Comparison of ENCODE assay signal across 1 cellular context in the genomic region with DNA sequence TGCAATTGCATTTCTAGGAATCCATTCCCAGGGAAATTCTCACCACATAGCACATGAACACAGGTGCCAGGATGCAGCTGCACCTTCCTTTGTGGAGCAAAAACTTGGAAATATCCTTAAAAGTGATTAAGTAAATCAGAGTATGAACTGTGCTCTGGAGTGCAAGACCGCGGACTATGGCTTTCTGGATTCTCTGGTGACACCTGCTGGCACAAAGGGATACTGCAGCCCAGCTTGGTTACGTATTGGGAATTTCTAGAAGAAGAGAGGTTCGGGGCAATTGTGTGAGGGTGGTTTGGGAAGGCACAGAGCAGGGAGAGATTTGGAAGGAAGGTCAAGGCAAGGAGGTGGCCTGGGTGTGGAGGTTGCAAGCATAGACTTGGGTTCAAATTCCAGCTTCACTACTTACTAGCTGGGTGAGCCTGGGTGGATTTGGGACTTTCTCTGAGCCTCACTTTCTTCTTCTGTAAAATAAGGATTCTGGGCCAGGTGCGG.
TF ChIP-seq lines count a peak whose summit lies in the region.

No MANE protein-coding gene starts in this region.

TF ChIP-seq in HepG2, 621 proteins besides CTCF, POLR2A, EP300 and RAD21 (continued from another document and continues in another):
- TF ChIP-seq, protein P1, sequence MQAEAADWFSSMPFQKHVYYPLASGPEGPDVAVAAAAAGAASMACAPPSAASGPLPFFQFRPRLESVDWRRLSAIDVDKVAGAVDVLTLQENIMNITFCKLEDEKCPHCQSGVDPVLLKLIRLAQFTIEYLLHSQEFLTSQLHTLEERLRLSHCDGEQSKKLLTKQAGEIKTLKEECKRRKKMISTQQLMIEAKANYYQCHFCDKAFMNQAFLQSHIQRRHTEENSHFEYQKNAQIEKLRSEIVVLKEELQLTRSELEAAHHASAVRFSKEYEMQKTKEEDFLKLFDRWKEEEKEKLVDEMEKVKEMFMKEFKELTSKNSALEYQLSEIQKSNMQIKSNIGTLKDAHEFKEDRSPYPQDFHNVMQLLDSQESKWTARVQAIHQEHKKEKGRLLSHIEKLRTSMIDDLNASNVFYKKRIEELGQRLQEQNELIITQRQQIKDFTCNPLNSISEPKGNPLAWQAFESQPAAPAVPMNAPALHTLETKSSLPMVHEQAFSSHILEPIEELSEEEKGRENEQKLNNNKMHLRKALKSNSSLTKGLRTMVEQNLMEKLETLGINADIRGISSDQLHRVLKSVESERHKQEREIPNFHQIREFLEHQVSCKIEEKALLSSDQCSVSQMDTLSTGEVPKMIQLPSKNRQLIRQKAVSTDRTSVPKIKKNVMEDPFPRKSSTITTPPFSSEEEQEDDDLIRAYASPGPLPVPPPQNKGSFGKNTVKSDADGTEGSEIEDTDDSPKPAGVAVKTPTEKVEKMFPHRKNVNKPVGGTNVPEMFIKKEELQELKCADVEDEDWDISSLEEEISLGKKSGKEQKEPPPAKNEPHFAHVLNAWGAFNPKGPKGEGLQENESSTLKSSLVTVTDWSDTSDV (CRISPR knock-in tag; IDR thresholded peaks at IDR 0.05) = no peak
- no peak for TF ChIP-seq ETV6 (CRISPR knock-in tag; conservative IDR thresholded peaks at IDR 0.05)
- TF ChIP-seq MIXL1 (CRISPR knock-in tag; IDR thresholded peaks at IDR 0.05) = peak; percentile 84
- TF ChIP-seq, protein P2, sequence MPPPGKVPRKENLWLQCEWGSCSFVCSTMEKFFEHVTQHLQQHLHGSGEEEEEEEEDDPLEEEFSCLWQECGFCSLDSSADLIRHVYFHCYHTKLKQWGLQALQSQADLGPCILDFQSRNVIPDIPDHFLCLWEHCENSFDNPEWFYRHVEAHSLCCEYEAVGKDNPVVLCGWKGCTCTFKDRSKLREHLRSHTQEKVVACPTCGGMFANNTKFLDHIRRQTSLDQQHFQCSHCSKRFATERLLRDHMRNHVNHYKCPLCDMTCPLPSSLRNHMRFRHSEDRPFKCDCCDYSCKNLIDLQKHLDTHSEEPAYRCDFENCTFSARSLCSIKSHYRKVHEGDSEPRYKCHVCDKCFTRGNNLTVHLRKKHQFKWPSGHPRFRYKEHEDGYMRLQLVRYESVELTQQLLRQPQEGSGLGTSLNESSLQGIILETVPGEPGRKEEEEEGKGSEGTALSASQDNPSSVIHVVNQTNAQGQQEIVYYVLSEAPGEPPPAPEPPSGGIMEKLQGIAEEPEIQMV (CRISPR knock-in tag; IDR thresholded peaks at IDR 0.05; ENCODE audit: low read depth) = peak; percentile 74; the same call in 1 of the 2 replicates
- TF ChIP-seq ZNF615 (CRISPR knock-in tag; IDR thresholded peaks at IDR 0.05; ENCODE audit: borderline replicate concordance) = no peak
- 0 out of 2 replicates have a peak, but pooled peaks have one; percentile 71 for TF ChIP-seq SMAD3 (CRISPR knock-in tag; IDR thresholded peaks at IDR 0.05)
- TF ChIP-seq STAT5B (CRISPR knock-in tag; IDR thresholded peaks at IDR 0.05) = no peak
- no peak for TF ChIP-seq RBM22 (optimal IDR thresholded peaks at IDR 0.05; ENCODE audit: low read length)
- TF ChIP-seq, protein P3, sequence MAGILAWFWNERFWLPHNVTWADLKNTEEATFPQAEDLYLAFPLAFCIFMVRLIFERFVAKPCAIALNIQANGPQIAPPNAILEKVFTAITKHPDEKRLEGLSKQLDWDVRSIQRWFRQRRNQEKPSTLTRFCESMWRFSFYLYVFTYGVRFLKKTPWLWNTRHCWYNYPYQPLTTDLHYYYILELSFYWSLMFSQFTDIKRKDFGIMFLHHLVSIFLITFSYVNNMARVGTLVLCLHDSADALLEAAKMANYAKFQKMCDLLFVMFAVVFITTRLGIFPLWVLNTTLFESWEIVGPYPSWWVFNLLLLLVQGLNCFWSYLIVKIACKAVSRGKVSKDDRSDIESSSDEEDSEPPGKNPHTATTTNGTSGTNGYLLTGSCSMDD (CRISPR knock-in tag; IDR thresholded peaks at IDR 0.05) = no peak
- TF ChIP-seq, protein P4, sequence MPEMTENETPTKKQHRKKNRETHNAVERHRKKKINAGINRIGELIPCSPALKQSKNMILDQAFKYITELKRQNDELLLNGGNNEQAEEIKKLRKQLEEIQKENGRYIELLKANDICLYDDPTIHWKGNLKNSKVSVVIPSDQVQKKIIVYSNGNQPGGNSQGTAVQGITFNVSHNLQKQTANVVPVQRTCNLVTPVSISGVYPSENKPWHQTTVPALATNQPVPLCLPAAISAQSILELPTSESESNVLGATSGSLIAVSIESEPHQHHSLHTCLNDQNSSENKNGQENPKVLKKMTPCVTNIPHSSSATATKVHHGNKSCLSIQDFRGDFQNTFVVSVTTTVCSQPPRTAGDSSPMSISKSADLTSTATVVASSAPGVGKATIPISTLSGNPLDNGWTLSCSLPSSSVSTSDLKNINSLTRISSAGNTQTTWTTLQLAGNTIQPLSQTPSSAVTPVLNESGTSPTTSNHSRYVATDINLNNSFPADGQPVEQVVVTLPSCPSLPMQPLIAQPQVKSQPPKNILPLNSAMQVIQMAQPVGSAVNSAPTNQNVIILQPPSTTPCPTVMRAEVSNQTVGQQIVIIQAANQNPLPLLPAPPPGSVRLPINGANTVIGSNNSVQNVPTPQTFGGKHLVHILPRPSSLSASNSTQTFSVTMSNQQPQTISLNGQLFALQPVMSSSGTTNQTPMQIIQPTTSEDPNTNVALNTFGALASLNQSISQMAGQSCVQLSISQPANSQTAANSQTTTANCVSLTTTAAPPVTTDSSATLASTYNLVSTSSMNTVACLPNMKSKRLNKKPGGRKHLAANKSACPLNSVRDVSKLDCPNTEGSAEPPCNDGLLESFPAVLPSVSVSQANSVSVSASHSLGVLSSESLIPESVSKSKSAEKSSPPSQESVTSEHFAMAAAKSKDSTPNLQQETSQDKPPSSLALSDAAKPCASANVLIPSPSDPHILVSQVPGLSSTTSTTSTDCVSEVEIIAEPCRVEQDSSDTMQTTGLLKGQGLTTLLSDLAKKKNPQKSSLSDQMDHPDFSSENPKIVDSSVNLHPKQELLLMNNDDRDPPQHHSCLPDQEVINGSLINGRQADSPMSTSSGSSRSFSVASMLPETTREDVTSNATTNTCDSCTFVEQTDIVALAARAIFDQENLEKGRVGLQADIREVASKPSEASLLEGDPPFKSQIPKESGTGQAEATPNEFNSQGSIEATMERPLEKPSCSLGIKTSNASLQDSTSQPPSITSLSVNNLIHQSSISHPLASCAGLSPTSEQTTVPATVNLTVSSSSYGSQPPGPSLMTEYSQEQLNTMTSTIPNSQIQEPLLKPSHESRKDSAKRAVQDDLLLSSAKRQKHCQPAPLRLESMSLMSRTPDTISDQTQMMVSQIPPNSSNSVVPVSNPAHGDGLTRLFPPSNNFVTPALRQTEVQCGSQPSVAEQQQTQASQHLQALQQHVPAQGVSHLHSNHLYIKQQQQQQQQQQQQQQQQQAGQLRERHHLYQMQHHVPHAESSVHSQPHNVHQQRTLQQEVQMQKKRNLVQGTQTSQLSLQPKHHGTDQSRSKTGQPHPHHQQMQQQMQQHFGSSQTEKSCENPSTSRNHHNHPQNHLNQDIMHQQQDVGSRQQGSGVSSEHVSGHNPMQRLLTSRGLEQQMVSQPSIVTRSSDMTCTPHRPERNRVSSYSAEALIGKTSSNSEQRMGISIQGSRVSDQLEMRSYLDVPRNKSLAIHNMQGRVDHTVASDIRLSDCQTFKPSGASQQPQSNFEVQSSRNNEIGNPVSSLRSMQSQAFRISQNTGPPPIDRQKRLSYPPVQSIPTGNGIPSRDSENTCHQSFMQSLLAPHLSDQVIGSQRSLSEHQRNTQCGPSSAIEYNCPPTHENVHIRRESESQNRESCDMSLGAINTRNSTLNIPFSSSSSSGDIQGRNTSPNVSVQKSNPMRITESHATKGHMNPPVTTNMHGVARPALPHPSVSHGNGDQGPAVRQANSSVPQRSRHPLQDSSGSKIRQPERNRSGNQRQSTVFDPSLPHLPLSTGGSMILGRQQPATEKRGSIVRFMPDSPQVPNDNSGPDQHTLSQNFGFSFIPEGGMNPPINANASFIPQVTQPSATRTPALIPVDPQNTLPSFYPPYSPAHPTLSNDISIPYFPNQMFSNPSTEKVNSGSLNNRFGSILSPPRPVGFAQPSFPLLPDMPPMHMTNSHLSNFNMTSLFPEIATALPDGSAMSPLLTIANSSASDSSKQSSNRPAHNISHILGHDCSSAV (CRISPR knock-in tag; IDR thresholded peaks at IDR 0.05; ENCODE audit: borderline replicate concordance) = no peak
- no peak; the same call in 1 of the 2 replicates for TF ChIP-seq ARNT2 (CRISPR knock-in tag; IDR thresholded peaks at IDR 0.05; ENCODE audit: low read depth)
- TF ChIP-seq ZNF230 (CRISPR knock-in tag; IDR thresholded peaks at IDR 0.05) = no peak
- peak; percentile 74; the same call in 1 of the 2 replicates for TF ChIP-seq ZMYM2 (CRISPR knock-in tag; IDR thresholded peaks at IDR 0.05)
- TF ChIP-seq ZNF792 (CRISPR knock-in tag; IDR thresholded peaks at IDR 0.05) = peak; percentile 76; the same call in 1 of the 2 replicates
- TF ChIP-seq, protein P5, sequence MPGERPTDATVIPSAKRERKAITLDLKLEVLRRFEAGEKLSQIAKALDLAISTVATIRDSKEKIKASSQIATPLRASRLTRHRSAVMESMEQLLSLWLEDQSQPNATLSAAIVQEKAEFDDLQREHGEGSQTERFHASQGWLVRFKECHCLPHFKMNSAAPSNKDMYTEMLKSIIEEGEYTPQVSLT (CRISPR knock-in tag; IDR thresholded peaks at IDR 0.05; ENCODE audit: borderline replicate concordance, low read depth) = no peak
- TF ChIP-seq NAIF1 (CRISPR knock-in tag; IDR thresholded peaks at IDR 0.05; ENCODE audit: borderline replicate concordance) = no peak
- TF ChIP-seq, protein P6, sequence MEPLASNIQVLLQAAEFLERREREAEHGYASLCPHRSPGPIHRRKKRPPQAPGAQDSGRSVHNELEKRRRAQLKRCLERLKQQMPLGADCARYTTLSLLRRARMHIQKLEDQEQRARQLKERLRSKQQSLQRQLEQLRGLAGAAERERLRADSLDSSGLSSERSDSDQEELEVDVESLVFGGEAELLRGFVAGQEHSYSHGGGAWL (CRISPR knock-in tag; IDR thresholded peaks at IDR 0.05) = no peak
- TF ChIP-seq, protein P7, sequence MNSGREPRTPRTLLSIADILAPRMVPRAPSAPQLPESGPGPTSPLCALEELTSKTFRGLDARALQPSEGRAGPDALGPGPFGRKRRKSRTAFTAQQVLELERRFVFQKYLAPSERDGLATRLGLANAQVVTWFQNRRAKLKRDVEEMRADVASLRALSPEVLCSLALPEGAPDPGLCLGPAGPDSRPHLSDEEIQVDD (CRISPR knock-in tag; IDR thresholded peaks at IDR 0.05; ENCODE audit: borderline replicate concordance) = no peak
- TF ChIP-seq ZNF567 (CRISPR knock-in tag; IDR thresholded peaks at IDR 0.05; ENCODE audit: borderline replicate concordance) = 0 out of 2 replicates have a peak, but pooled peaks have one; percentile 63
- no peak for TF ChIP-seq ZFYVE20 (CRISPR knock-in tag; IDR thresholded peaks at IDR 0.05; ENCODE audit: borderline replicate concordance, low read depth)
- TF ChIP-seq, protein P8, sequence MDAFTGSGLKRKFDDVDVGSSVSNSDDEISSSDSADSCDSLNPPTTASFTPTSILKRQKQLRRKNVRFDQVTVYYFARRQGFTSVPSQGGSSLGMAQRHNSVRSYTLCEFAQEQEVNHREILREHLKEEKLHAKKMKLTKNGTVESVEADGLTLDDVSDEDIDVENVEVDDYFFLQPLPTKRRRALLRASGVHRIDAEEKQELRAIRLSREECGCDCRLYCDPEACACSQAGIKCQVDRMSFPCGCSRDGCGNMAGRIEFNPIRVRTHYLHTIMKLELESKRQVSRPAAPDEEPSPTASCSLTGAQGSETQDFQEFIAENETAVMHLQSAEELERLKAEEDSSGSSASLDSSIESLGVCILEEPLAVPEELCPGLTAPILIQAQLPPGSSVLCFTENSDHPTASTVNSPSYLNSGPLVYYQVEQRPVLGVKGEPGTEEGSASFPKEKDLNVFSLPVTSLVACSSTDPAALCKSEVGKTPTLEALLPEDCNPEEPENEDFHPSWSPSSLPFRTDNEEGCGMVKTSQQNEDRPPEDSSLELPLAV (CRISPR knock-in tag; conservative IDR thresholded peaks at IDR 0.05; ENCODE audit: low read depth) = no peak
- TF ChIP-seq ISX (CRISPR knock-in tag; conservative IDR thresholded peaks at IDR 0.05) = no peak
- TF ChIP-seq CREB1 (IDR thresholded peaks at IDR 0.05) = no peak
- TF ChIP-seq CREB1 (CRISPR knock-in tag; IDR thresholded peaks at IDR 0.05) = no peak
- TF ChIP-seq SETDB1 (CRISPR knock-in tag; IDR thresholded peaks at IDR 0.05; ENCODE audit: borderline replicate concordance) = no peak
- peak; percentile 99 for TF ChIP-seq SMC3 (IDR thresholded peaks at IDR 0.05; ENCODE audit: low read length)
- TF ChIP-seq ZFP90 (CRISPR knock-in tag; IDR thresholded peaks at IDR 0.05; ENCODE audit: borderline replicate concordance) = no peak
- TF ChIP-seq ZNF430 (CRISPR knock-in tag; IDR thresholded peaks at IDR 0.05) = no peak
- TF ChIP-seq, protein P9, sequence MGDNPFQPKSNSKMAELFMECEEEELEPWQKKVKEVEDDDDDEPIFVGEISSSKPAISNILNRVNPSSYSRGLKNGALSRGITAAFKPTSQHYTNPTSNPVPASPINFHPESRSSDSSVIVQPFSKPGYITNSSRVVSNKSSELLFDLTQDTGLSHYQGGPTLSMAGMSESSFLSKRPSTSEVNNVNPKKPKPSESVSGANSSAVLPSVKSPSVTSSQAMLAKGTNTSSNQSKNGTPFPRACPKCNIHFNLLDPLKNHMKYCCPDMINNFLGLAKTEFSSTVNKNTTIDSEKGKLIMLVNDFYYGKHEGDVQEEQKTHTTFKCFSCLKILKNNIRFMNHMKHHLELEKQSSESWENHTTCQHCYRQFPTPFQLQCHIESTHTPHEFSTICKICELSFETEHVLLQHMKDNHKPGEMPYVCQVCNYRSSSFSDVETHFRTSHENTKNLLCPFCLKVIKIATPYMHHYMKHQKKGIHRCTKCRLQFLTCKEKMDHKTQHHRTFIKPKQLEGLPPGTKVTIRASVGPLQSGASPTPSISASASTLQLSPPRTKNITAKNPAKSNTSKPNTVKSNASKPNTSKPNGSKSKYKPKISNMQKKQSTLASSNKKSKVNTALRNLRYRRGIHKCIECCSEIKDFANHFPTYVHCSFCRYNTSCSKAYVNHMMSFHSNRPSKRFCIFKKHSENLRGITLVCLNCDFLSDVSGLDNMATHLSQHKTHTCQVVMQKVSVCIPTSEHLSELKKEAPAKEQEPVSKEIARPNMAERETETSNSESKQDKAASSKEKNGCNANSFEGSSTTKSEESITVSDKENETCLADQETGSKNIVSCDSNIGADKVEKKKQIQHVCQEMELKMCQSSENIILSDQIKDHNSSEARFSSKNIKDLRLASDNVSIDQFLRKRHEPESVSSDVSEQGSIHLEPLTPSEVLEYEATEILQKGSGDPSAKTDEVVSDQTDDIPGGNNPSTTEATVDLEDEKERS (CRISPR knock-in tag; IDR thresholded peaks at IDR 0.05) = 0 out of 2 replicates have a peak, but pooled peaks have one; percentile 19
- TF ChIP-seq, protein P10, sequence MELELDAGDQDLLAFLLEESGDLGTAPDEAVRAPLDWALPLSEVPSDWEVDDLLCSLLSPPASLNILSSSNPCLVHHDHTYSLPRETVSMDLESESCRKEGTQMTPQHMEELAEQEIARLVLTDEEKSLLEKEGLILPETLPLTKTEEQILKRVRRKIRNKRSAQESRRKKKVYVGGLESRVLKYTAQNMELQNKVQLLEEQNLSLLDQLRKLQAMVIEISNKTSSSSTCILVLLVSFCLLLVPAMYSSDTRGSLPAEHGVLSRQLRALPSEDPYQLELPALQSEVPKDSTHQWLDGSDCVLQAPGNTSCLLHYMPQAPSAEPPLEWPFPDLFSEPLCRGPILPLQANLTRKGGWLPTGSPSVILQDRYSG (CRISPR knock-in tag; IDR thresholded peaks at IDR 0.05) = no peak
- peak; percentile 41; the same call in 1 of the 2 replicates for TF ChIP-seq ZFP1 (CRISPR knock-in tag; IDR thresholded peaks at IDR 0.05)
